10 cellular contexts compared by ENCODE assay signal in genomic region chr3:179716811-179717210, GRCh38.
DNase-seq lines count a peak whose midpoint lies in the region; ATAC-seq and TF ChIP-seq lines count a peak whose summit lies in the region.
"Had no signal": no experiment of that assay in that cellular context is flagged by ENCODE, and none has a peak within 500 bp of the region (broad histone marks: within the 10 kb centered on the region; RNA-seq: fewer than 3 reads in every experiment).

No MANE protein-coding gene starts in this region.

- DNase-seq in heart left ventricle: no peak
- no peak for DNase-seq in right cardiac atrium
- peak; percentile 87 for DNase-seq in LHCN-M2 (ENCODE audit: low read depth)
- DNase-seq in fibroblast of the aortic adventitia (ENCODE audit: low read depth): peak; percentile 92
- no peak for DNase-seq in tibial artery
- DNase-seq in head of caudate nucleus: no peak
- no peak for DNase-seq in activated T-cell treated with anti-CD3 and anti-CD28 coated beads, Interleukin-2, amount 50 U/mL, for 4 hours
- DNase-seq in stomach: no peak
- DNase-seq: NCI-H69, right lobe of liver had no signal

- peak in 1 of 4 donors; percentile 37 for ATAC-seq in heart left ventricle
- no peak for ATAC-seq in right cardiac atrium
- ATAC-seq in activated T-cell treated with anti-CD3 and anti-CD28 coated beads, Interleukin-2, amount 50 U/mL, for 4 hours: no peak
- ATAC-seq: right lobe of liver had no signal

- H3K27me3 Mint-ChIP-seq in activated T-cell treated with anti-CD3 and anti-CD28 coated beads, Interleukin-2, amount 50 U/mL, for 4 hours (ENCODE audit: low read depth): no peaks in the 10 kb centered on the region

- no peak for TF ChIP-seq CTCF in heart left ventricle (IDR thresholded peaks at IDR 0.05)
- no peak for TF ChIP-seq CTCF in fibroblast of the aortic adventitia (IDR thresholded peaks at IDR 0.05; ENCODE audit: insufficient read depth, low read length)
- no peak for TF ChIP-seq CTCF in tibial artery (IDR thresholded peaks at IDR 0.05)
- no peak for TF ChIP-seq CTCF in stomach (IDR thresholded peaks at IDR 0.05)

- intact Hi-C loops in heart left ventricle (cut with DNase I): loop anchor here in 1 of 10 donors (5.0 kb wide), 1 partner anchor 65 kb away; the partner anchor contains the start of gene USP13
- intact Hi-C loops in right cardiac atrium (cut with DNase I): loop anchor here in 1 of 4 donors (10.0 kb wide), 1 partner anchor 62 kb away; the partner anchor contains the start of gene USP13
- intact Hi-C loops in tibial artery (cut with DNase I; ENCODE audit: low total_unique reads): loop anchor here (5.0 kb wide), 1 partner anchor 65 kb away; the partner anchor contains the start of gene USP13
- intact Hi-C loops in head of caudate nucleus (cut with DNase I): no loop called here
- intact Hi-C loops in stomach (cut with DNase I; ENCODE audit: low total_unique reads): no loop called here

- no peaks in the 10 kb centered on the region for H3K4me1 Mint-ChIP-seq in activated T-cell treated with anti-CD3 and anti-CD28 coated beads, Interleukin-2, amount 50 U/mL, for 4 hours (ENCODE audit: low read depth)

- H3K4me3 ChIP-seq in heart left ventricle (no peak overlapping the region), right cardiac atrium (ENCODE audit: low read length) (no peak overlapping the region), fibroblast of the aortic adventitia (ENCODE audit: low read depth, low read length) (no peak overlapping the region), tibial artery (no peak overlapping the region), stomach (no peak overlapping the region)
- H3K4me3 ChIP-seq: right lobe of liver had no signal

- H3K27me3 ChIP-seq in heart left ventricle (no peaks in the 10 kb centered on the region), right cardiac atrium (ENCODE audit: control insufficient read depth, insufficient read depth) (no peaks in the 10 kb centered on the region), tibial artery (no peaks in the 10 kb centered on the region), stomach (no peaks in the 10 kb centered on the region)
- H3K27me3 ChIP-seq: right lobe of liver had no signal

- H3K9me3 ChIP-seq in heart left ventricle (no peaks in the 10 kb centered on the region), right cardiac atrium (ENCODE audit: control insufficient read depth, low read length) (no peaks in the 10 kb centered on the region), tibial artery (no peaks in the 10 kb centered on the region), stomach (no peaks in the 10 kb centered on the region)
- H3K9me3 ChIP-seq: right lobe of liver had no signal

- H3K9me3 Mint-ChIP-seq in activated T-cell treated with anti-CD3 and anti-CD28 coated beads, Interleukin-2, amount 50 U/mL, for 4 hours: no peaks in the 10 kb centered on the region

- peaks cover 16% of the 10 kb centered on the region for H3K36me3 Mint-ChIP-seq in activated T-cell treated with anti-CD3 and anti-CD28 coated beads, Interleukin-2, amount 50 U/mL, for 4 hours (ENCODE audit: insufficient read depth)

- H3K36me3 ChIP-seq in heart left ventricle: peaks cover 0 to 24% (median 5%) of the 10 kb centered on the region in 9 donors
- peaks cover 5 to 11% (median 7%) of the 10 kb centered on the region in 3 donors for H3K36me3 ChIP-seq in tibial artery
- peaks cover 4 to 13% (median 7%) of the 10 kb centered on the region in 4 donors for H3K36me3 ChIP-seq in stomach

- H3K4me1 ChIP-seq in heart left ventricle (peaks cover 0 to 33% (median 8%) of the 10 kb centered on the region in 12 donors), right cardiac atrium (ENCODE audit: control insufficient read depth, insufficient read depth, low read length) (peaks cover 4% of the 10 kb centered on the region), tibial artery (peaks cover 0 to 38% (median 3%) of the 10 kb centered on the region in 4 donors), stomach (no peaks in the 10 kb centered on the region)
- H3K4me1 ChIP-seq: right lobe of liver had no signal

- TF ChIP-seq POLR2A in heart left ventricle (IDR thresholded peaks at IDR 0.05) (no peak), stomach (IDR thresholded peaks at IDR 0.05) (no peak)

- H3K4me3 Mint-ChIP-seq in activated T-cell treated with anti-CD3 and anti-CD28 coated beads, Interleukin-2, amount 50 U/mL, for 4 hours: no peak overlapping the region

- TF ChIP-seq EP300 in stomach (IDR thresholded peaks at IDR 0.05): no peak

- H3K27ac ChIP-seq in heart left ventricle: peak overlapping the region in 9 of 12 donors; percentile 1 to 57 (median 44)
- no peak overlapping the region for H3K27ac ChIP-seq in right cardiac atrium (ENCODE audit: low read length)
- H3K27ac ChIP-seq in tibial artery: peak overlapping the region; percentile 16 to 56
- H3K27ac ChIP-seq in stomach: no peak overlapping the region
- H3K27ac ChIP-seq: right lobe of liver had no signal

- 48 to 78% (median 61%) methylated on average over 2 of the region's 2 CpGs for WGBS in heart left ventricle, 4 donors
- 70% methylated on average over 2 of the region's 2 CpGs for WGBS in right cardiac atrium
- WGBS in stomach, 5 donors: 64 to 90% (median 87%) methylated on average over 2 of the region's 2 CpGs

Comparison
In these comparisons a context has a peak if more than half of its experiments do, and no peak if none do; other contexts are left out.
1. H3K27ac ChIP-seq: peak in heart left ventricle (9 of 12) and tibial artery (2 of 2); none in right cardiac atrium (single experiment) and stomach (0 of 5).
2. DNase-seq: peak in LHCN-M2 (single experiment) and fibroblast of the aortic adventitia (single experiment); none in heart left ventricle (0 of 5), right cardiac atrium (0 of 3), tibial artery (0 of 2), head of caudate nucleus (0 of 42), activated T-cell treated with anti-CD3 and anti-CD28 coated beads, Interleukin-2, amount 50 U/mL, for 4 hours (single experiment) and stomach (single experiment).